In genomic region chr1:181117648-181118449, GRCh38 we compare ENCODE assay signal across 1 cellular context.
TF ChIP-seq lines count a peak whose summit lies in the region.

No MANE protein-coding gene starts in this region.

TF ChIP-seq in GM23338, 12 proteins besides CTCF, POLR2A, EP300 and RAD21 (continued from another document):
- TF ChIP-seq REST (IDR thresholded peaks at IDR 0.05; ENCODE audit: unreplicated experiment) (no peak), NANOG (IDR thresholded peaks at IDR 0.05; ENCODE audit: borderline replicate concordance) (no peak), CREB1 (CRISPR knock-in tag; IDR thresholded peaks at IDR 0.05; ENCODE audit: low read depth) (no peak), EZH2 (IDR thresholded peaks at IDR 0.05; ENCODE audit: low read depth, unreplicated experiment) (no peak), ETS1 (IDR thresholded peaks at IDR 0.05) (no peak)
